21 cellular contexts compared by ENCODE assay signal in the genomic region with DNA sequence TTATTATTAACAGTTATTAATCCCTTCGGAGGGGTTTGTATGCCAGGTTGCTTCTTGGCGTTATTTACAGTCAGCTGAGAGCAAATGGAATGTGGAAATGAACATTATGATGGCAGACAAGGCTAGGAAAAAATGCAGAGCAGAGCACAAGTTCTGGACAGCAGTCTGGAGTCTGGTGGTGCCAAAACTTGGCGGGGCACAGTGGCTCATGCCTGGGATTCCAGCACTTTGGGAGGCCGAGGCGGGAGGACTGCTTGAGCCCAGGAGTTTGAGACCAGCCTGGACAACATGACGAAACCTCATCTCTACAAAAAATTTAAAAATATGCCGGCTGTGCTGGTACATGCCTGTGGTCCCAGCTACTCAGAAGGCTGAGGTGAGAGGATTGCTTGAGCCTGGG.
"Had no signal": no experiment of that assay in that cellular context is flagged by ENCODE, and none has a peak within 500 bp of the region (broad histone marks: within the 10 kb centered on the region; RNA-seq: fewer than 3 reads in every experiment).

No MANE protein-coding gene starts in this region.

- H3K27me3 ChIP-seq: SJSA1 had no signal

- DNase-seq: Kasumi-1, MM.1S, NCI-H1092 treated with DMSO at 0.1 percent for 48 hours, NCI-H1436, NCI-H187, NCI-H2029, NCI-H2081 treated with DMSO at 0.1 percent for 48 hours, NCI-H2171, NCI-H226, NCI-H446, NCI-H510A, NCI-H524 treated with DMSO at 0.1 percent for 48 hours, NCI-H774, SHP77 treated with DMSO at 0.1 percent for 48 hours had no signal

- H3K9me3 ChIP-seq: SJSA1 had no signal

- ATAC-seq: K562, Panc1, Right ventricle myocardium inferior had no signal

- H3K4me2 ChIP-seq: KMS-11 had no signal

- H3K4me3 ChIP-seq: K562, SJSA1, SK-N-MC had no signal

- H3K9ac ChIP-seq: KMS-11 had no signal

- H3K36me3 ChIP-seq: SJSA1 had no signal

- H3K27ac ChIP-seq: HL-60, KMS-11, SJSA1, SK-N-MC had no signal
